1 cellular context compared by ENCODE assay signal in the genomic region with DNA sequence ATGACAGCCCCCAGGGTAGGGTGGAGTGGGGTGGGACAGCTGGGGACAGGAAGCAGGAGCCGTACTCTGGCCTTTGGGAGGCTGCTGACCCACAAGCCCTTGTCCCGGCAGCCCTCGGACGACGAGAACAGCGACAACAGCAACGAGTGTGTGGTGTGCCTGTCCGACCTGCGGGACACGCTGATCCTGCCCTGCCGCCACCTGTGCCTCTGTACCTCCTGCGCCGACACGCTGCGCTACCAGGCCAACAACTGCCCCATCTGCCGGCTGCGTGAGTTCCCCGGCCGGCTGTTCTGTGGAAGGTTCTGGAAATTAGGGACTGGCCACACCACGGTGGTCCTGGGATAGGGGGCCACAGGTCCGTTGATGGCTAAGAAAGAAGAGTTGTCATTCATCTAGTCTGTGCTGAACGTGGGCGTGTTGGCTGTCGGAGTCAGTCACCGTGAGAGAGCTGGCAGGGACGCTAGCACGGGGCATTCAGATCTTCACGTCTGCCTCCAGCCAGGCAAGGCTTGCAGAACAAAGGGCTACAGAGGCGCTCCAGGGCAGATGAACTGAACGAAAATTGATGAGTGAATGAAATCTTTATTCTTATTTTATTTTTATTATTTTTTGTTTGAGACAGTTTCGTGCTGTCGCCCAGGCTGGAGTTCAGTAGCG.
TF ChIP-seq lines count a peak whose summit lies in the region.

No MANE protein-coding gene starts in this region.

TF ChIP-seq in HepG2, 621 proteins besides CTCF, POLR2A, EP300 and RAD21:
- peak; percentile 62 for TF ChIP-seq AGO2 (optimal IDR thresholded peaks at IDR 0.05; ENCODE audit: low read depth, low read length)
- TF ChIP-seq, protein P1, sequence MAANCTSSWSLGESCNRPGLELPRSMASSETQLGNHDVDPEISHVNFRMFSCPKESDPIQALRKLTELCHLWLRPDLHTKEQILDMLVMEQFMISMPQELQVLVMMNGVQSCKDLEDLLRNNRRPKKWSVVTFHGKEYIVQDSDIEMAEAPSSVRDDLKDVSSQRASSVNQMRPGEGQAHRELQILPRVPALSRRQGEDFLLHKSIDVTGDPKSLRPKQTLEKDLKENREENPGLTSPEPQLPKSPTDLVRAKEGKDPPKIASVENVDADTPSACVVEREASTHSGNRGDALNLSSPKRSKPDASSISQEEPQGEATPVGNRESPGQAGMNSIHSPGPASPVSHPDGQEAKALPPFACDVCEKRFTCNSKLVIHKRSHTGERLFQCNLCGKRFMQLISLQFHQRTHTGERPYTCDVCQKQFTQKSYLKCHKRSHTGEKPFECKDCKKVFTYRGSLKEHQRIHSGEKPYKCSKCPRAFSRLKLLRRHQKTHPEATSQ (CRISPR knock-in tag; IDR thresholded peaks at IDR 0.05; ENCODE audit: borderline replicate concordance) = no peak
TF ChIP-seq in HepG2: peak in this region for 1.
